1 cellular context compared by ENCODE assay signal in genomic region chr16:18013863-18014262, GRCh38.
TF ChIP-seq lines count a peak whose summit lies in the region.

No MANE protein-coding gene starts in this region.

TF ChIP-seq in SK-N-SH treated with all-trans-retinoic acid at 6 μM for 48 hours, 23 proteins besides CTCF, POLR2A, EP300 and RAD21 (continued from another document):
- no peak for TF ChIP-seq POU6F1 (CRISPR knock-in tag; IDR thresholded peaks at IDR 0.05; ENCODE audit: borderline replicate concordance, low read depth)
TF ChIP-seq in SK-N-SH treated with all-trans-retinoic acid at 6 μM for 48 hours: peak in this region for 0.
